In the genomic region with DNA sequence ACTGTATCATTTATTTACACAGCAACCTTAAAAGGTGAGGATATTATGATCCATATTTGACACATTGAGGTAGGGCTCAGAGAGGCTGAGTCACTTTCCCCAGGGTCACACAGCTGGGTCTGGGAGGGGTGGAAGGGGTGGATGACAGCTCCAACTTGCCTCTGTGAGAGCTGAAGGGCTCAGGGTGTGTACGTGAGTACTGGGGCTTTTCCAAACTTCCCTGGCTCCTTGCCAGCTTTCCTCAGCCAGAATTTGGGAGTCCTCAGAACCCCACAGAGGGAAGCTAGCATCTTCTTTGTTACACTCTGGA, we compare ENCODE assay signal across 33 cellular contexts. TPM values are rescaled to one million over a fixed set of nuclear protein-coding genes. Genes with fewer than 3 reads are reported as not detected.
A peak's percentile ranks its signal among the peaks of the same experiment; 100 is the strongest.
DNase-seq lines count a peak whose midpoint lies in the region; ATAC-seq and TF ChIP-seq lines count a peak whose summit lies in the region.
"Had no signal": no experiment of that assay in that cellular context is flagged by ENCODE, and none has a peak within 500 bp of the region (broad histone marks: within the 10 kb centered on the region; RNA-seq: fewer than 3 reads in every experiment).

No MANE protein-coding gene starts in this region.

- peaks cover 8% of the 10 kb centered on the region for H3K27me3 ChIP-seq in lower lobe of right lung (ENCODE audit: low read depth)
- H3K27me3 ChIP-seq: colonic mucosa, ovary, testis, uterus had no signal

- peak in 1 of 2 donors; percentile 28 for DNase-seq in activated naive CD4-positive, alpha-beta T cell treated with anti-CD3 and anti-CD28 coated beads, Interleukin-2, amount 50 U/mL, for 72 hours (ENCODE audit: low spot score in 2 of 2)
- no peak for DNase-seq in activated naive CD4-positive, alpha-beta T cell (lab: John Stamatoyannopoulos, UW)
- peak; percentile 26 for DNase-seq in RWPE1 (ENCODE audit: low spot score)
- peak; percentile 13 for DNase-seq in activated naive CD8-positive, alpha-beta T cell treated with anti-CD3 and anti-CD28 coated beads for 36 hours
- DNase-seq in stimulated activated CD8-positive, alpha-beta memory T cell treated with anti-CD3 and anti-CD28 coated beads, Interleukin-4, amount 100 ng/mL, for 48 hours = peak; percentile 55
- no peak for DNase-seq in lower lobe of right lung
- no peak for DNase-seq in UCSD-AML1 (lab: John Stamatoyannopoulos, UW; ENCODE audit: unreplicated experiment)
- DNase-seq: activated CD4-positive, alpha-beta T cell treated with anti-CD3 and anti-CD28 coated beads, Interleukin-2, amount 50 U/mL, for 1 hour; aorta; Caco-2; colonic mucosa; DMS79; effector CD8-positive, alpha-beta T cell; foreskin melanocyte; heart right ventricle; left cardiac atrium; NCI-H1092 treated with DMSO at 0.1 percent for 48 hours; NCI-H187; NCI-H2171 treated with DMSO at 0.1 percent for 48 hours; NCI-H524 treated with DMSO at 0.1 percent for 48 hours; ovary; SK-N-SH; stimulated activated CD4-positive, alpha-beta T cell treated with anti-CD3 and anti-CD28 coated beads, Interleukin-4, amount 100 ng/mL, for 1 hour; T-helper 17 cell; testis; uterus had no signal

- CTCF ChIA-PET in RWPE1 (lab: Yijun Ruan, JAX) = interaction anchor here (0.6 to 0.9 kb wide), 4 partner anchors 14 to 302 kb away, joined by 3 to 4 read pairs (median 3); no protein-coding TSS in a partner anchor

- H3K27ac ChIP-seq in RWPE1 (no peak overlapping the region), lower lobe of right lung (no peak overlapping the region)
- H3K27ac ChIP-seq: cardiac muscle cell, colonic mucosa, heart right ventricle, ovary, testis, uterus had no signal

- no peaks in the 10 kb centered on the region for H3K36me3 ChIP-seq in lower lobe of right lung
- H3K36me3 ChIP-seq: cardiac muscle cell, colonic mucosa, heart right ventricle, ovary, uterus had no signal

- H3K4me3 ChIP-seq in lower lobe of right lung = no peak overlapping the region
- H3K4me3 ChIP-seq: cardiac muscle cell, colonic mucosa, heart right ventricle, ovary, testis, uterus had no signal

- no peaks in the 10 kb centered on the region for H3K36me3 Mint-ChIP-seq in activated naive CD4-positive, alpha-beta T cell treated with anti-CD3 and anti-CD28 coated beads, Interleukin-2, amount 50 U/mL, for 72 hours
- no peaks in the 10 kb centered on the region for H3K36me3 Mint-ChIP-seq in activated naive CD8-positive, alpha-beta T cell treated with anti-CD3 and anti-CD28 coated beads for 36 hours
- H3K36me3 Mint-ChIP-seq: activated naive CD4-positive, alpha-beta T cell treated with anti-CD3 and anti-CD28 coated beads, Interleukin-2, amount 50 U/mL, for 24 hours; IgD-negative memory B cell; memory B cell had no signal

- H3K9me3 Mint-ChIP-seq in activated naive CD4-positive, alpha-beta T cell treated with anti-CD3 and anti-CD28 coated beads, Interleukin-2, amount 50 U/mL, for 72 hours = peaks cover 4 to 5% of the 10 kb centered on the region in 2 donors
- H3K9me3 Mint-ChIP-seq in activated naive CD8-positive, alpha-beta T cell treated with anti-CD3 and anti-CD28 coated beads for 36 hours = no peaks in the 10 kb centered on the region
- H3K9me3 Mint-ChIP-seq: IgD-negative memory B cell, memory B cell had no signal

- H3K27ac Mint-ChIP-seq in activated naive CD4-positive, alpha-beta T cell treated with anti-CD3 and anti-CD28 coated beads, Interleukin-2, amount 50 U/mL, for 72 hours = peak overlapping the region in 1 of 2 donors; percentile 60
- H3K27ac Mint-ChIP-seq in activated naive CD8-positive, alpha-beta T cell treated with anti-CD3 and anti-CD28 coated beads for 36 hours = peak overlapping the region; percentile 13
- H3K27ac Mint-ChIP-seq: activated naive CD4-positive, alpha-beta T cell treated with anti-CD3 and anti-CD28 coated beads, Interleukin-2, amount 50 U/mL, for 24 hours; IgD-negative memory B cell; memory B cell; T-helper 17 cell had no signal

- H3K4me1 Mint-ChIP-seq in activated naive CD8-positive, alpha-beta T cell treated with anti-CD3 and anti-CD28 coated beads for 36 hours = peaks cover 2% of the 10 kb centered on the region
- H3K4me1 Mint-ChIP-seq: activated naive CD4-positive, alpha-beta T cell treated with anti-CD3 and anti-CD28 coated beads, Interleukin-2, amount 50 U/mL, for 24 hours; IgD-negative memory B cell had no signal

- intact Hi-C loops in lower lobe of right lung (cut with DNase I) = no loop called here

- peak; percentile 81 to 92 for ATAC-seq in activated naive CD4-positive, alpha-beta T cell treated with anti-CD3 and anti-CD28 coated beads, Interleukin-2, amount 50 U/mL, for 72 hours
- ATAC-seq in HG03342 (IDR thresholded peaks at IDR 0.05; ENCODE audit: unreplicated experiment) (no peak), lower lobe of right lung (no peak)
- ATAC-seq: T-helper 17 cell had no signal

- no peaks in the 10 kb centered on the region for H3K4me1 ChIP-seq in lower lobe of right lung
- H3K4me1 ChIP-seq: Caco-2, colonic mucosa, heart right ventricle, testis, uterus had no signal

- H3K9me3 ChIP-seq in lower lobe of right lung = no peaks in the 10 kb centered on the region
- H3K9me3 ChIP-seq: Caco-2, colonic mucosa, heart right ventricle, ovary, SK-N-SH, testis, uterus had no signal

- POLR2A ChIA-PET in RWPE1 (lab: Yijun Ruan, JAX; ENCODE audit: low non-redundant PET) = no interaction called here

- H3K27me3 Mint-ChIP-seq in activated naive CD8-positive, alpha-beta T cell treated with anti-CD3 and anti-CD28 coated beads for 36 hours = peaks cover 51% of the 10 kb centered on the region

- no peak overlapping the region for H3K4me3 Mint-ChIP-seq in activated naive CD8-positive, alpha-beta T cell treated with anti-CD3 and anti-CD28 coated beads for 36 hours
- H3K4me3 Mint-ChIP-seq: activated naive CD4-positive, alpha-beta T cell treated with anti-CD3 and anti-CD28 coated beads, Interleukin-2, amount 50 U/mL, for 24 hours; IgD-negative memory B cell; memory B cell; T-helper 17 cell had no signal

- no peak for TF ChIP-seq CTCF in RWPE1 (conservative IDR thresholded peaks at IDR 0.05; ENCODE audit: low read depth)
- TF ChIP-seq CTCF in lower lobe of right lung (IDR thresholded peaks at IDR 0.05) = no peak

RNA-seq across cellular contexts. Expression of gene SLC6A11, which starts 58.3 kb away (rescaled TPM):
- not detected for total RNA-seq in activated naive CD4-positive, alpha-beta T cell treated with anti-CD3 and anti-CD28 coated beads, Interleukin-2, amount 50 U/mL, for 72 hours
- total RNA-seq in activated naive CD8-positive, alpha-beta T cell treated with anti-CD3 and anti-CD28 coated beads for 36 hours = not detected
- not detected for total RNA-seq in lower lobe of right lung
- total RNA-seq: aorta, Caco-2, colonic mucosa, left cardiac atrium, renal cortical epithelial cell, RPMI7951, T-helper 17 cell had no signal

Comparison
In these comparisons a context has a peak if more than half of its experiments do, and no peak if none do; other contexts are left out.
1. ATAC-seq: peak in activated naive CD4-positive, alpha-beta T cell treated with anti-CD3 and anti-CD28 coated beads, Interleukin-2, amount 50 U/mL, for 72 hours (2 of 2); none in HG03342 (single experiment) and lower lobe of right lung (0 of 2).
2. DNase-seq: peak in RWPE1 (single experiment), activated naive CD8-positive, alpha-beta T cell treated with anti-CD3 and anti-CD28 coated beads for 36 hours (single experiment) and stimulated activated CD8-positive, alpha-beta memory T cell treated with anti-CD3 and anti-CD28 coated beads, Interleukin-4, amount 100 ng/mL, for 48 hours (single experiment); none in activated naive CD4-positive, alpha-beta T cell (0 of 4), lower lobe of right lung (single experiment) and UCSD-AML1 (single experiment).